ENCODE assay signal across 15 cellular contexts in the genomic region with DNA sequence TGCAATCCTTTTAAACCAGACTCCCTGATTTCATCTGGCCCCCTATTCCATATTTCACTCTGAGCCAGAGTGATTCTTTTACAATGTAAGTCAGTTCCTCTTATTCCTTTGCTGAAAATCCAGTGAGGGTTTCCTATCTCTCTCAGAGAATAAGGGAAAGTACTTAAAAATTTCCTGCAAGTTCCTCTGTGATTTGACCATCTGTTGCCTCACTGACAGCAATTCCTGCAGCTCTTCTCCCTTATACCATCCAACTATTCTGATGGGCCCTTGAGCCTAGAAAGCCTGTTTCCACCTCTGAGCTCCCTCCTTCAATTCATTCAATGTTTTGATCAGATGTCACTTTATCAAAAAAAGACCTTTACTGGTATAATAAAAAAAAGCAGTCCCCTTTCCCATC.
"Had no signal": no experiment of that assay in that cellular context is flagged by ENCODE, and none has a peak within 500 bp of the region (broad histone marks: within the 10 kb centered on the region; RNA-seq: fewer than 3 reads in every experiment).

No MANE protein-coding gene starts in this region.

- ATAC-seq: left ventricle myocardium superior; lower lobe of right lung; naive thymus-derived CD8-positive, alpha-beta T cell; pancreas; right lobe of liver; stimulated activated naive CD8-positive, alpha-beta T cell treated with anti-CD3 and anti-CD28 coated beads, Interleukin-15, amount 100 ng/mL, for 72 hours had no signal

- DNase-seq: effector CD4-positive, alpha-beta T cell; hypothalamus; left ventricle myocardium superior; lower lobe of right lung; naive thymus-derived CD8-positive, alpha-beta T cell; pancreas; right lobe of liver; small intestine; stimulated activated CD4-positive, alpha-beta T cell treated with anti-CD3 and anti-CD28 coated beads, Interleukin-12 subunit alpha, Interleukin-12 subunit beta, amount 100 ng/mL, for 4 hours; stimulated activated CD4-positive, alpha-beta T cell treated with anti-CD3 and anti-CD28 coated beads, Interleukin-1b, Interleukin-23, amount 100 ng/mL, for 48 hours; stimulated activated CD4-positive, alpha-beta T cell treated with anti-CD3 and anti-CD28 coated beads, Interleukin-4, amount 100 ng/mL, for 1 hour; stimulated activated CD8-positive, alpha-beta memory T cell treated with anti-CD3 and anti-CD28 coated beads, Interleukin-4, amount 100 ng/mL, for 48 hours; stimulated activated naive CD4-positive, alpha-beta T cell; stimulated activated naive CD8-positive, alpha-beta T cell treated with anti-CD3 and anti-CD28 coated beads, Interleukin-15, amount 100 ng/mL, for 72 hours; trophoblast cell had no signal
